In the genomic region with DNA sequence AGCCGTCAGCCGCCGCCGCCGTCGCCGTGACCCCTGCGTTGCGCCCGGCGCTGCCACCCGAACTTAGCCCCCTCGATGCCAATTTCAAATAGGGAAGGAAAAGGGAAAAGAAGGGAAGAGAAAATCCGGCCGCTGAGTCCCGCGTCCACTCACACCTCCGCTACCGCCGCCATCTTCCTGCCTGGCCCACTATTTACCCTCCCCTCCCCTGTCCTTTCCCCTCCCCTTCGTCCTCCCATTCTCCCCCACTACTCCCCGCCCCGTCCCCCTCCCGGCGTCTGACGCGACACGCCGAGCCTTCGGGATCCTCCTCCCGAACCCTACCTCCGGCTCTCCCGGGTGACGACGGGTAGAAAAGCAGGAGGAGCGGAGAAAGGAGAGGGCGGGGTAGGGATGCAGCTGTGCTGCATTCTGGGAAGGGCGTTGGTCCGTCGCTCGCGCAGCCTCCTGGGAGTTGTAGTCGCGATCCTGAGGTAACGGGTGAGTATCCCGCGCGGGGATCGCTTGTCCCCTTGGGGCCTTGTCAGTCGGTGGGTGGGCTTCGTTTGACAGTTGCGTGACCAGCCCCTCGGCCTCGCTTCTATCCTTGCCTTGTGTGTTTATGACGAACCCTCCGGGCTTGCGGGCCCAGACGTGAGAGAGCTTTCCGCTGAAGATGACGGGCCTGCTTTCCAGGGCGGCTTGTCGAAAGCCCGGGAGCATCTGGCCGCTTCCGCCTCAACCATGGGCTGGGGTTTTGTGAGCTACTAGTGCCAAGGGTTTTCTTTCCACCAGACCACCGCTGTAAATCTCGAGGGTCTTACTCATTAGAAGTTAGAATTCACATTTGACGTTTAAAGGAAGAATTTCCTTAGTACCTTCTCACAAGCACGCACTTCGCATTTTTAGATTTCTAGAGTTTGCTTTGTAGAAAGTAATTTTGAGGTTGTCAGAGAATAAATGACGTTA, we compare ENCODE assay signal across 8 cellular contexts. TPM values are rescaled to one million over a fixed set of nuclear protein-coding genes. Genes with fewer than 3 reads are reported as not detected.
DNase-seq lines count a peak whose midpoint lies in the region; ATAC-seq and TF ChIP-seq lines count a peak whose summit lies in the region.

A gene with protein sequence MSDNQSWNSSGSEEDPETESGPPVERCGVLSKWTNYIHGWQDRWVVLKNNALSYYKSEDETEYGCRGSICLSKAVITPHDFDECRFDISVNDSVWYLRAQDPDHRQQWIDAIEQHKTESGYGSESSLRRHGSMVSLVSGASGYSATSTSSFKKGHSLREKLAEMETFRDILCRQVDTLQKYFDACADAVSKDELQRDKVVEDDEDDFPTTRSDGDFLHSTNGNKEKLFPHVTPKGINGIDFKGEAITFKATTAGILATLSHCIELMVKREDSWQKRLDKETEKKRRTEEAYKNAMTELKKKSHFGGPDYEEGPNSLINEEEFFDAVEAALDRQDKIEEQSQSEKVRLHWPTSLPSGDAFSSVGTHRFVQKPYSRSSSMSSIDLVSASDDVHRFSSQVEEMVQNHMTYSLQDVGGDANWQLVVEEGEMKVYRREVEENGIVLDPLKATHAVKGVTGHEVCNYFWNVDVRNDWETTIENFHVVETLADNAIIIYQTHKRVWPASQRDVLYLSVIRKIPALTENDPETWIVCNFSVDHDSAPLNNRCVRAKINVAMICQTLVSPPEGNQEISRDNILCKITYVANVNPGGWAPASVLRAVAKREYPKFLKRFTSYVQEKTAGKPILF (minus strand): TSS at position 195 of the 948 bp plus-strand sequence. CDS start 422 bp downstream, outside the sequence.
A gene (plus strand): TSS at position 457 of the 948 bp plus-strand sequence.

- peak within 1 kb of the TSS; percentile 95 for H3K9ac ChIP-seq in SK-N-MC (ENCODE audit: insufficient read length)

- ATAC-seq in gastroesophageal sphincter: peak; percentile 99

- H3K9me3 ChIP-seq in SK-N-MC (ENCODE audit: low read depth, low read length) (no peaks in the 10 kb centered on the region), gastroesophageal sphincter (no peaks in the 10 kb centered on the region)

- H3K4me1 Mint-ChIP-seq in HFFc6 (ENCODE audit: low read depth): peaks cover 50% of the 10 kb centered on the region
- peaks cover 51% of the 10 kb centered on the region for H3K4me1 Mint-ChIP-seq in activated naive CD4-positive, alpha-beta T cell treated with anti-CD3 and anti-CD28 coated beads, Interleukin-2, amount 10 ng/mL, durations not matched to agents 7 days and 5 days

- TF ChIP-seq POLR2A in NB4 (IDR thresholded peaks at IDR 0.05; ENCODE audit: extremely low read depth, insufficient read length): peak; percentile 68
- TF ChIP-seq POLR2A in gastroesophageal sphincter (IDR thresholded peaks at IDR 0.05): peak in 1 of 2 donors; percentile 60

- no peak for TF ChIP-seq EP300 in gastroesophageal sphincter (IDR thresholded peaks at IDR 0.05)

- no peaks in the 10 kb centered on the region for H3K9me3 Mint-ChIP-seq in HFFc6
- no peaks in the 10 kb centered on the region for H3K9me3 Mint-ChIP-seq in activated naive CD4-positive, alpha-beta T cell treated with anti-CD3 and anti-CD28 coated beads, Interleukin-2, amount 10 ng/mL, durations not matched to agents 7 days and 5 days

- H3K27me3 ChIP-seq in gastroesophageal sphincter: no peaks in the 10 kb centered on the region

- WGBS in gastroesophageal sphincter (ENCODE audit: low coverage in 1 of 2), 2 donors: 0 to 2% methylated on average over 17 to 31 of the region's 71 CpGs

- H3K36me3 ChIP-seq in SK-N-MC (ENCODE audit: insufficient read depth, low read length): peaks cover 14% of the 10 kb centered on the region
- no peaks in the 10 kb centered on the region for H3K36me3 ChIP-seq in gastroesophageal sphincter

- 0 out of 2 replicates have a peak, but pooled peaks cover 2% of the 10 kb centered on the region for H3K27me3 Mint-ChIP-seq in HFFc6 (ENCODE audit: insufficient read depth)
- no peaks in the 10 kb centered on the region for H3K27me3 Mint-ChIP-seq in activated naive CD4-positive, alpha-beta T cell treated with anti-CD3 and anti-CD28 coated beads, Interleukin-2, amount 10 ng/mL, durations not matched to agents 7 days and 5 days

- peaks cover 12% of the 10 kb centered on the region for H3K36me3 Mint-ChIP-seq in HFFc6 (ENCODE audit: low read depth)
- peaks cover 13% of the 10 kb centered on the region for H3K36me3 Mint-ChIP-seq in activated naive CD4-positive, alpha-beta T cell treated with anti-CD3 and anti-CD28 coated beads, Interleukin-2, amount 10 ng/mL, durations not matched to agents 7 days and 5 days

- peak within 1 kb of the TSS; percentile 94 for H3K27ac Mint-ChIP-seq in HFFc6
- peak within 1 kb of the TSS; percentile 92 for H3K27ac Mint-ChIP-seq in activated naive CD4-positive, alpha-beta T cell treated with anti-CD3 and anti-CD28 coated beads, Interleukin-2, amount 10 ng/mL, durations not matched to agents 7 days and 5 days

- H3K4me3 ChIP-seq in NB4 (ENCODE audit: low read depth, low read length) (peak within 1 kb of the TSS; percentile 70), SK-N-MC (peak within 1 kb of the TSS; percentile 98), gastroesophageal sphincter (peak within 1 kb of the TSS; percentile 61 to 85)

- TF ChIP-seq CTCF in HFFc6 (IDR thresholded peaks at IDR 0.05): no peak
- no peak for TF ChIP-seq CTCF in NB4 (IDR thresholded peaks at IDR 0.05; ENCODE audit: low read depth, low read length)
- TF ChIP-seq CTCF in gastroesophageal sphincter (IDR thresholded peaks at IDR 0.05): no peak

- DNase-seq in GM04503 (ENCODE audit: low read depth) (peak; percentile 94), HFFc6 (peak; percentile 98), NB4 (ENCODE audit: low read depth) (peak; percentile 98), SK-N-MC (ENCODE audit: low read depth, low spot score) (peak; percentile 84), non-pigmented ciliary epithelial cell (ENCODE audit: low read depth) (peak; percentile 96), superior temporal gyrus (ENCODE audit: extremely low spot score) (peak; percentile 99)
- peak; percentile 98 for DNase-seq in activated naive CD4-positive, alpha-beta T cell treated with anti-CD3 and anti-CD28 coated beads, Interleukin-2, amount 10 ng/mL, durations not matched to agents 7 days and 5 days

- peak within 1 kb of the TSS; percentile 74 for H3K27ac ChIP-seq in SK-N-MC
- H3K27ac ChIP-seq in gastroesophageal sphincter: peak within 1 kb of the TSS; percentile 37 to 97 (median 92)

- CTCF ChIA-PET in activated naive CD4-positive, alpha-beta T cell treated with anti-CD3 and anti-CD28 coated beads, Interleukin-2, amount 10 ng/mL, durations not matched to agents 7 days and 5 days (lab: Charles Lee): interaction anchor here (1.1 to 1.3 kb wide), 2 partner anchors 156 to 275 kb away, joined by 3 to 6 read pairs; a partner anchor contains a TSS

- peak within 1 kb of the TSS; percentile 98 for H3K4me3 Mint-ChIP-seq in HFFc6
- peak within 1 kb of the TSS; percentile 89 for H3K4me3 Mint-ChIP-seq in activated naive CD4-positive, alpha-beta T cell treated with anti-CD3 and anti-CD28 coated beads, Interleukin-2, amount 10 ng/mL, durations not matched to agents 7 days and 5 days

- peaks cover 10 to 54% (median 16%) of the 10 kb centered on the region in 3 donors for H3K4me1 ChIP-seq in gastroesophageal sphincter

RNA-seq across cellular contexts. Expression of the first gene that starts in this region (rescaled TPM):
- 10 to 100 TPM; 19.4 to 28.3 (median 22.4) TPM for total RNA-seq in HFFc6 (2021; fragmentation: NEBNext Ultra II Directional; extraction: Animal tissue kit (Norgen Biotek cat#: 25700))
- total RNA-seq in gastroesophageal sphincter: 10 to 100 TPM; 23.4 to 46.5 (median 36.6) TPM

RNA-seq across cellular contexts. Expression of the second gene that starts in this region (rescaled TPM):
- 10 to 100 TPM; 25.5 to 30.8 (median 28.7) TPM for total RNA-seq in HFFc6 (2021; fragmentation: NEBNext Ultra II Directional; extraction: Animal tissue kit (Norgen Biotek cat#: 25700))
- total RNA-seq in gastroesophageal sphincter: 10 to 100 TPM; 34.7 to 64.4 (median 41.8) TPM

Comparison
In these comparisons a context has a peak if more than half of its experiments do, and no peak if none do; other contexts are left out.
1. Peak in every context shown above with its lines: DNase-seq, ATAC-seq, H3K4me3 ChIP-seq and H3K27ac ChIP-seq.